1 cellular context compared by ENCODE assay signal in the genomic region with DNA sequence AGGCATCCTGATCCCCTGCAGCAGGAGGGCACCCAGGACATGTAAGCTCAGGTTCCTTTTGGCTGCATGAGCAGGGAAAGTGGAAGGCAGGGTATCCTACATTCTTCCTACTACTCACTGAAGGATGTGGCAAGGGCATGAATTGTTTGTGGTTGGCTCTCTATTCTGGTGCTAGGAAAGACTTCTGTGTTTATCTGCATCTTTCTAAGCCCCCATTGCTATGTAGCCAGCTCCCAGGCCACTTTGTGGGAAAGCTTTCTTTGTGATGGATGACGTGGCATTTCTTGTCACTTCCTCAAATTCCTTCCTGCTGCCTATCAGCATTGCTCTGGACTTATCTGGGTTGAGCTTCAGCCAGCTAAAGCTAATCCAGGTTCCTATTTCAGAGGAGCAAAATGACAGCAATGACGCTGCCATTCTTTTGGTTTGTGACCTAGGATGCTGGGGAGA.
TF ChIP-seq lines count a peak whose summit lies in the region.

No MANE protein-coding gene starts in this region.

TF ChIP-seq in K562, 482 proteins besides CTCF, POLR2A, EP300 and RAD21 (continued from another document and continues in another):
- TF ChIP-seq, protein P1, sequence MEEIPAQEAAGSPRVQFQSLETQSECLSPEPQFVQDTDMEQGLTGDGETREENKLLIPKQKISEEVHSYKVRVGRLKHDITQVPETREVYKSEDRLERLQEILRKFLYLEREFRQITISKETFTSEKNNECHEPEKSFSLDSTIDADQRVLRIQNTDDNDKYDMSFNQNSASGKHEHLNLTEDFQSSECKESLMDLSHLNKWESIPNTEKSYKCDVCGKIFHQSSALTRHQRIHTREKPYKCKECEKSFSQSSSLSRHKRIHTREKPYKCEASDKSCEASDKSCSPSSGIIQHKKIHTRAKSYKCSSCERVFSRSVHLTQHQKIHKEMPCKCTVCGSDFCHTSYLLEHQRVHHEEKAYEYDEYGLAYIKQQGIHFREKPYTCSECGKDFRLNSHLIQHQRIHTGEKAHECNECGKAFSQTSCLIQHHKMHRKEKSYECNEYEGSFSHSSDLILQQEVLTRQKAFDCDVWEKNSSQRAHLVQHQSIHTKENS (CRISPR knock-in tag; IDR thresholded peaks at IDR 0.05): no peak
- TF ChIP-seq SETDB1 (IDR thresholded peaks at IDR 0.05; ENCODE audit: low read length) (no peak), CHD1 (IDR thresholded peaks at IDR 0.05; ENCODE audit: low read length) (no peak), ZC3H4 (CRISPR knock-in tag; IDR thresholded peaks at IDR 0.05; ENCODE audit: borderline replicate concordance) (no peak), IRF2 (CRISPR knock-in tag; IDR thresholded peaks at IDR 0.05) (no peak), MAFF (IDR thresholded peaks at IDR 0.05; ENCODE audit: low read length) (peak; percentile 98), CBFB (CRISPR knock-in tag; IDR thresholded peaks at IDR 0.05) (no peak), PCBP2 (IDR thresholded peaks at IDR 0.05; ENCODE audit: low read depth, low read length, poor library complexity, severe bottlenecking) (no peak), ZFP36 (IDR thresholded peaks at IDR 0.05; ENCODE audit: low read depth, low read length, partially characterized antibody) (no peak), NEUROD1 (IDR thresholded peaks at IDR 0.05; ENCODE audit: borderline replicate concordance, low read depth, low read length, partially characterized antibody) (peak; percentile 15), NFIX (CRISPR knock-in tag; IDR thresholded peaks at IDR 0.05; ENCODE audit: low read depth) (no peak), ZNF311 (CRISPR knock-in tag; IDR thresholded peaks at IDR 0.05) (peak; percentile 30; the same call in 1 of the 2 replicates), DIDO1 (tag; IDR thresholded peaks at IDR 0.05; ENCODE audit: low read depth) (no peak), ZNF785 (CRISPR knock-in tag; IDR thresholded peaks at IDR 0.05) (no peak), MAFK (IDR thresholded peaks at IDR 0.05; ENCODE audit: low read length) (peak; percentile 95), STAG1 (CRISPR knock-in tag; IDR thresholded peaks at IDR 0.05; ENCODE audit: borderline replicate concordance) (no peak), WHSC1 (IDR thresholded peaks at IDR 0.05; ENCODE audit: low read length) (no peak), PURB (CRISPR knock-in tag; IDR thresholded peaks at IDR 0.05; ENCODE audit: low read depth) (no peak), KAT2B (IDR thresholded peaks at IDR 0.05; ENCODE audit: low read depth, low read length) (no peak), KLF10 (CRISPR knock-in tag; IDR thresholded peaks at IDR 0.05) (no peak), FOXA1 (IDR thresholded peaks at IDR 0.05; ENCODE audit: borderline replicate concordance) (no peak), ZNF239 (CRISPR knock-in tag; IDR thresholded peaks at IDR 0.05) (peak; percentile 42; the same call in 1 of the 2 replicates), ZNF23 (CRISPR knock-in tag; IDR thresholded peaks at IDR 0.05) (no peak), ZNF274 (IDR thresholded peaks at IDR 0.05; ENCODE audit: borderline replicate concordance, low read depth, low read length) (no peak), JUND (IDR thresholded peaks at IDR 0.05; ENCODE audit: borderline replicate concordance, low read depth, low read length) (peak; percentile 86), JUND (tag; IDR thresholded peaks at IDR 0.05; ENCODE audit: borderline replicate concordance, low read depth, low read length) (peak; percentile 87; the same call in 2 of the 3 replicates), HDAC1 (IDR thresholded peaks at IDR 0.05) (peak in 1 of 2 experiments; percentile 85; a peak in 2 of 4 replicates), MXI1 (IDR thresholded peaks at IDR 0.05; ENCODE audit: low read depth, low read length) (no peak)
- TF ChIP-seq, protein P2, sequence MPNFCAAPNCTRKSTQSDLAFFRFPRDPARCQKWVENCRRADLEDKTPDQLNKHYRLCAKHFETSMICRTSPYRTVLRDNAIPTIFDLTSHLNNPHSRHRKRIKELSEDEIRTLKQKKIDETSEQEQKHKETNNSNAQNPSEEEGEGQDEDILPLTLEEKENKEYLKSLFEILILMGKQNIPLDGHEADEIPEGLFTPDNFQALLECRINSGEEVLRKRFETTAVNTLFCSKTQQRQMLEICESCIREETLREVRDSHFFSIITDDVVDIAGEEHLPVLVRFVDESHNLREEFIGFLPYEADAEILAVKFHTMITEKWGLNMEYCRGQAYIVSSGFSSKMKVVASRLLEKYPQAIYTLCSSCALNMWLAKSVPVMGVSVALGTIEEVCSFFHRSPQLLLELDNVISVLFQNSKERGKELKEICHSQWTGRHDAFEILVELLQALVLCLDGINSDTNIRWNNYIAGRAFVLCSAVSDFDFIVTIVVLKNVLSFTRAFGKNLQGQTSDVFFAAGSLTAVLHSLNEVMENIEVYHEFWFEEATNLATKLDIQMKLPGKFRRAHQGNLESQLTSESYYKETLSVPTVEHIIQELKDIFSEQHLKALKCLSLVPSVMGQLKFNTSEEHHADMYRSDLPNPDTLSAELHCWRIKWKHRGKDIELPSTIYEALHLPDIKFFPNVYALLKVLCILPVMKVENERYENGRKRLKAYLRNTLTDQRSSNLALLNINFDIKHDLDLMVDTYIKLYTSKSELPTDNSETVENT (CRISPR knock-in tag; IDR thresholded peaks at IDR 0.05): no peak
- TF ChIP-seq, protein P3, sequence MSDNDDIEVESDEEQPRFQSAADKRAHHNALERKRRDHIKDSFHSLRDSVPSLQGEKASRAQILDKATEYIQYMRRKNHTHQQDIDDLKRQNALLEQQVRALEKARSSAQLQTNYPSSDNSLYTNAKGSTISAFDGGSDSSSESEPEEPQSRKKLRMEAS (CRISPR knock-in tag; IDR thresholded peaks at IDR 0.05): no peak
- TF ChIP-seq, protein P4, sequence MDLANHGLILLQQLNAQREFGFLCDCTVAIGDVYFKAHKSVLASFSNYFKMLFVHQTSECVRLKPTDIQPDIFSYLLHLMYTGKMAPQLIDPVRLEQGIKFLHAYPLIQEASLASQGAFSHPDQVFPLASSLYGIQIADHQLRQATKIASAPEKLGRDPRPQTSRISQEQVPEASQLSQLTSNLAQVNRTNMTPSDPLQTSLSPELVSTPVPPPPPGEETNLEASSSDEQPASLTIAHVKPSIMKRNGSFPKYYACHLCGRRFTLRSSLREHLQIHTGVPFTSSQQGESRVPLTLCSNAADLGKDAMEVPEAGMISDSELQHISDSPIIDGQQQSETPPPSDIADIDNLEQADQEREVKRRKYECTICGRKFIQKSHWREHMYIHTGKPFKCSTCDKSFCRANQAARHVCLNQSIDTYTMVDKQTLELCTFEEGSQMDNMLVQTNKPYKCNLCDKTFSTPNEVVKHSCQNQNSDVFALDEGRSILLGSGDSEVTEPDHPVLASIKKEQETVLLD (IDR thresholded peaks at IDR 0.05): peak; percentile 51; the same call in 1 of the 2 replicates
- TF ChIP-seq, protein P5, sequence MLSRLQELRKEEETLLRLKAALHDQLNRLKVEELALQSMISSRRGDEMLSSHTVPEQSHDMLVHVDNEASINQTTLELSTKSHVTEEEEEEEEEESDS (CRISPR knock-in tag; IDR thresholded peaks at IDR 0.05): no peak
- TF ChIP-seq, protein P6, sequence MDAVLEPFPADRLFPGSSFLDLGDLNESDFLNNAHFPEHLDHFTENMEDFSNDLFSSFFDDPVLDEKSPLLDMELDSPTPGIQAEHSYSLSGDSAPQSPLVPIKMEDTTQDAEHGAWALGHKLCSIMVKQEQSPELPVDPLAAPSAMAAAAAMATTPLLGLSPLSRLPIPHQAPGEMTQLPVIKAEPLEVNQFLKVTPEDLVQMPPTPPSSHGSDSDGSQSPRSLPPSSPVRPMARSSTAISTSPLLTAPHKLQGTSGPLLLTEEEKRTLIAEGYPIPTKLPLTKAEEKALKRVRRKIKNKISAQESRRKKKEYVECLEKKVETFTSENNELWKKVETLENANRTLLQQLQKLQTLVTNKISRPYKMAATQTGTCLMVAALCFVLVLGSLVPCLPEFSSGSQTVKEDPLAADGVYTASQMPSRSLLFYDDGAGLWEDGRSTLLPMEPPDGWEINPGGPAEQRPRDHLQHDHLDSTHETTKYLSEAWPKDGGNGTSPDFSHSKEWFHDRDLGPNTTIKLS (IDR thresholded peaks at IDR 0.05; ENCODE audit: borderline replicate concordance, low read depth): peak; percentile 97
- TF ChIP-seq, protein P7, sequence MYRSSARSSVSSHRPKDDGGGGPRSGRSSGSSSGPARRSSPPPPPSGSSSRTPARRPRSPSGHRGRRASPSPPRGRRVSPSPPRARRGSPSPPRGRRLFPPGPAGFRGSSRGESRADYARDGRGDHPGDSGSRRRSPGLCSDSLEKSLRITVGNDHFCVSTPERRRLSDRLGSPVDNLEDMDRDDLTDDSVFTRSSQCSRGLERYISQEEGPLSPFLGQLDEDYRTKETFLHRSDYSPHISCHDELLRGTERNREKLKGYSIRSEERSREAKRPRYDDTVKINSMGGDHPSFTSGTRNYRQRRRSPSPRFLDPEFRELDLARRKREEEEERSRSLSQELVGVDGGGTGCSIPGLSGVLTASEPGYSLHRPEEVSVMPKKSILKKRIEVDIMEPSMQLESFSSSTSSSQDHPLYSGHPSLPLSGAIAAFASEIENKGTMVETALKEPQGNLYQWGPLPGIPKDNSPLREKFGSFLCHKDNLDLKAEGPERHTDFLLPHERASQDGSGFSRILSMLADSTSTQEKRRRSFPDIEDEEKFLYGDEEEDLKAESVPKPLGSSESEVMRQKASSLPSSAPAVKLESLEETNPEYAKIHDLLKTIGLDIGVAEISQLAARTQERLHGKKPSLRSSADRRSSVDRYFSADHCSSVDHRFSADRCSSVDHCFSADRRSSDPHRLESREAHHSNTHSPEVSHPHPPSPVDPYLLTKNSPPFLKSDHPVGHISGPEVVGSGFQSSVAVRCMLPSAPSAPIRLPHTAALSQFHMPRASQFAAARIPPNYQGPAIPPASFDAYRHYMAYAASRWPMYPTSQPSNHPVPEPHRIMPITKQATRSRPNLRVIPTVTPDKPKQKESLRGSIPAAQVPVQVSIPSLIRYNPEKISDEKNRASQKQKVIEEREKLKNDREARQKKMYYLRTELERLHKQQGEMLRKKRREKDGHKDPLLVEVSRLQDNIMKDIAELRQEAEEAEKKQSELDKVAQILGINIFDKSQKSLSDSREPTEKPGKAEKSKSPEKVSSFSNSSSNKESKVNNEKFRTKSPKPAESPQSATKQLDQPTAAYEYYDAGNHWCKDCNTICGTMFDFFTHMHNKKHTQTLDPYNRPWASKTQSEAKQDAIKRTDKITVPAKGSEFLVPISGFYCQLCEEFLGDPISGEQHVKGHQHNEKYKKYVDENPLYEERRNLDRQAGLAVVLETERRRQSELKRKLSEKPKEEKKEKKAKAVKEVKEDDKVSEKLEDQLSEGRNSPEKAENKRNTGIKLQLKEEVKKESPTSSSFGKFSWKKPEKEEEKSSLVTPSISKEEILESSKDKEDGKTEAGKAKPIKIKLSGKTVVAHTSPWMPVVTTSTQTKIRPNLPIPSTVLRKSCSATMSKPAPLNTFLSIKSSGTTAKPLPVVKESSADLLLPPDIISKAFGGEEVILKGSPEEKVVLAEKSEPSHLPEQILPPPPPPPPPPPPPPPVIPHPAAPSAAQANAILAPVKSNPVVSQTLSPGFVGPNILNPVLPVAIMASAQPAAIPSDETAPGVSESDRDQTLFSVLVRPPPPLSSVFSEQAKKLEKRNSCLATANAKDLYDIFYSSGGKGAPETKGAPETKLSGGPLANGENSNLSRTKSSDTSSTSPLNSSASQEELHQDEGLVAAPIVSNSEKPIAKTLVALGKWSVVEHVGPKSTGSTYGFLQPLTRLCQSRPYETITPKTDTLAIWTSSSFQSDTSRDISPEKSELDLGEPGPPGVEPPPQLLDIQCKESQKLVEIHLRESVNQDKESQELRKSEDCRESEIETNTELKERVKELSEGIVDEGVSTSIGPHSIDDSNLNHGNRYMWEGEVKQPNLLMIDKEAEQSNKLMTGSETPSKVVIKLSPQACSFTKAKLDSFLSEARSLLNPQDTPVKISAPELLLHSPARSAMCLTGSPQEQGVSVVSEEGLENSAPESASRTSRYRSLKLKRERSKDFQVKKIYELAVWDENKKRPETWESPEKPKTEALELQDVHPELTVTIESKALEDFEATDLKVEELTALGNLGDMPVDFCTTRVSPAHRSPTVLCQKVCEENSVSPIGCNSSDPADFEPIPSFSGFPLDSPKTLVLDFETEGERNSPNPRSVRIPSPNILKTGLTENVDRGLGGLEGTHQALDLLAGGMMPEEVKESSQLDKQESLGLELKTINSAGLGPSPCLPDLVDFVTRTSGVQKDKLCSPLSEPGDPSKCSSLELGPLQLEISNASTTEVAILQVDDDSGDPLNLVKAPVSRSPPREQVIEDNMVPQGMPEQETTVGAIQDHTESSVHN (IDR thresholded peaks at IDR 0.05; ENCODE audit: borderline replicate concordance in 1 of 2, low read depth in 1 of 2): peak in 1 of 2 experiments; percentile 77; a peak in 2 of 4 replicates
- TF ChIP-seq, protein P8, sequence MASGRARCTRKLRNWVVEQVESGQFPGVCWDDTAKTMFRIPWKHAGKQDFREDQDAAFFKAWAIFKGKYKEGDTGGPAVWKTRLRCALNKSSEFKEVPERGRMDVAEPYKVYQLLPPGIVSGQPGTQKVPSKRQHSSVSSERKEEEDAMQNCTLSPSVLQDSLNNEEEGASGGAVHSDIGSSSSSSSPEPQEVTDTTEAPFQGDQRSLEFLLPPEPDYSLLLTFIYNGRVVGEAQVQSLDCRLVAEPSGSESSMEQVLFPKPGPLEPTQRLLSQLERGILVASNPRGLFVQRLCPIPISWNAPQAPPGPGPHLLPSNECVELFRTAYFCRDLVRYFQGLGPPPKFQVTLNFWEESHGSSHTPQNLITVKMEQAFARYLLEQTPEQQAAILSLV (tag; IDR thresholded peaks at IDR 0.05): no peak
- TF ChIP-seq, protein P9, sequence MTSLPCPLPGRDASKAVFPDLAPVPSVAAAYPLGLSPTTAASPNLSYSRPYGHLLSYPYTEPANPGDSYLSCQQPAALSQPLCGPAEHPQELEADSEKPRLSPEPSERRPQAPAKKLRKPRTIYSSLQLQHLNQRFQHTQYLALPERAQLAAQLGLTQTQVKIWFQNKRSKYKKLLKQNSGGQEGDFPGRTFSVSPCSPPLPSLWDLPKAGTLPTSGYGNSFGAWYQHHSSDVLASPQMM (CRISPR knock-in tag; IDR thresholded peaks at IDR 0.05): no peak
- TF ChIP-seq, protein P10, sequence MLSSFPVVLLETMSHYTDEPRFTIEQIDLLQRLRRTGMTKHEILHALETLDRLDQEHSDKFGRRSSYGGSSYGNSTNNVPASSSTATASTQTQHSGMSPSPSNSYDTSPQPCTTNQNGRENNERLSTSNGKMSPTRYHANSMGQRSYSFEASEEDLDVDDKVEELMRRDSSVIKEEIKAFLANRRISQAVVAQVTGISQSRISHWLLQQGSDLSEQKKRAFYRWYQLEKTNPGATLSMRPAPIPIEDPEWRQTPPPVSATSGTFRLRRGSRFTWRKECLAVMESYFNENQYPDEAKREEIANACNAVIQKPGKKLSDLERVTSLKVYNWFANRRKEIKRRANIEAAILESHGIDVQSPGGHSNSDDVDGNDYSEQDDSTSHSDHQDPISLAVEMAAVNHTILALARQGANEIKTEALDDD (IDR thresholded peaks at IDR 0.05): peak; percentile 54
- TF ChIP-seq, protein P11, sequence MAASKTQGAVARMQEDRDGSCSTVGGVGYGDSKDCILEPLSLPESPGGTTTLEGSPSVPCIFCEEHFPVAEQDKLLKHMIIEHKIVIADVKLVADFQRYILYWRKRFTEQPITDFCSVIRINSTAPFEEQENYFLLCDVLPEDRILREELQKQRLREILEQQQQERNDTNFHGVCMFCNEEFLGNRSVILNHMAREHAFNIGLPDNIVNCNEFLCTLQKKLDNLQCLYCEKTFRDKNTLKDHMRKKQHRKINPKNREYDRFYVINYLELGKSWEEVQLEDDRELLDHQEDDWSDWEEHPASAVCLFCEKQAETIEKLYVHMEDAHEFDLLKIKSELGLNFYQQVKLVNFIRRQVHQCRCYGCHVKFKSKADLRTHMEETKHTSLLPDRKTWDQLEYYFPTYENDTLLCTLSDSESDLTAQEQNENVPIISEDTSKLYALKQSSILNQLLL (CRISPR knock-in tag; IDR thresholded peaks at IDR 0.05; ENCODE audit: borderline replicate concordance): no peak
